Comparison of ENCODE assay signal across 10 cellular contexts in genomic region chr1:210239295-210240155, GRCh38. TPM values are rescaled to one million over a fixed set of nuclear protein-coding genes. Genes with fewer than 3 reads are reported as not detected.
DNase-seq lines count a peak whose midpoint lies in the region; ATAC-seq, FAIRE-seq and TF ChIP-seq lines count a peak whose summit lies in the region.
"Had no signal": no experiment of that assay in that cellular context is flagged by ENCODE, and none has a peak within 500 bp of the region (broad histone marks: within the 10 kb centered on the region; RNA-seq: fewer than 3 reads in every experiment).

No MANE protein-coding gene starts in this region.

- H2BK5ac ChIP-seq in IMR-90 (ENCODE audit: low read depth, low read length, poor library complexity, severe bottlenecking), result no peak overlapping the region

- H4K5ac ChIP-seq in IMR-90 (ENCODE audit: low read depth, low read length), result no peak overlapping the region

- intact Hi-C loops in IMR-90 (cut with micrococcal nuclease), result no loop called here

- H3K9me1 ChIP-seq in IMR-90 (ENCODE audit: insufficient read depth, low read length), result peaks cover 14% of the 10 kb centered on the region

- no peak overlapping the region for H3K18ac ChIP-seq in IMR-90 (ENCODE audit: low read depth, low read length)

- CTCF ChIA-PET in IMR-90 (lab: Yijun Ruan, JAX), result interaction anchor here (0.6 to 1.4 kb wide), 5 partner anchors 9 to 99 kb away, joined by 3 to 4 read pairs (median 3); no protein-coding TSS in a partner anchor

- H3K27ac ChIP-seq in IMR-90 (ENCODE audit: insufficient read depth, low read length), result no peak overlapping the region
- H3K27ac ChIP-seq: neutrophil had no signal

- H3K4me3 ChIP-seq in AG09309 (ENCODE audit: control insufficient read depth, low read depth, low read length) (no peak overlapping the region), IMR-90 (ENCODE audit: insufficient read depth, low read depth, low read length) (no peak overlapping the region), bronchial epithelial cell (ENCODE audit: low read depth, low read length) (no peak overlapping the region)

- in situ Hi-C loops in IMR-90 (cut with MboI; ENCODE audit: low sequenced_read_pairs), result no loop called here

- dilution Hi-C loops in IMR-90 (cut with HindIII; ENCODE audit: low sequenced_read_pairs, unreplicated experiment), result no loop called here

- no peak overlapping the region for H3K56ac ChIP-seq in IMR-90 (ENCODE audit: extremely low read depth, insufficient read depth, low read length)

- no peak for TF ChIP-seq POLR2A in IMR-90 (IDR thresholded peaks at IDR 0.05; ENCODE audit: low read depth, low read length)

- H2BK15ac ChIP-seq in IMR-90 (ENCODE audit: low read depth, low read length), result no peak overlapping the region

- no TSS peak for BruUV-seq in IMR-90 (replicated peaks; lab: Mats Ljungman, UMichigan)

- H3K79me1 ChIP-seq in IMR-90 (ENCODE audit: low read depth in 1 of 2, low read length in 2 of 2), result no peaks in the 10 kb centered on the region

- H3K14ac ChIP-seq in IMR-90 (replicated peaks; ENCODE audit: low read depth, low read length), result no peak overlapping the region

- no peak overlapping the region for H2AK5ac ChIP-seq in IMR-90 (ENCODE audit: low read depth, low read length)

- no peak overlapping the region for H2BK120ac ChIP-seq in IMR-90 (ENCODE audit: low read depth, low read length)

- H3K9ac ChIP-seq in IMR-90 (ENCODE audit: low read depth, low read length), result no peak overlapping the region

- no peak overlapping the region for H4K91ac ChIP-seq in IMR-90 (ENCODE audit: insufficient read depth, low read depth, low read length)

- no peak overlapping the region for H3K4ac ChIP-seq in IMR-90 (ENCODE audit: low read depth, low read length)

- peak; percentile 57 for DNase-seq in AG09309 (ENCODE audit: low read depth)
- DNase-seq in IMR-90, result peak; percentile 85
- DNase-seq in bronchial epithelial cell (ENCODE audit: low read depth), result peak; percentile 77
- peak; percentile 38 to 92 for DNase-seq in lung microvascular endothelial cell (ENCODE audit: low read depth in 2 of 2)
- DNase-seq in activated CD4-positive, alpha-beta T cell treated with anti-CD3 and anti-CD28 coated beads, Interleukin-2, amount 50 U/mL, for 1 hour, result no peak
- DNase-seq in cortex of kidney (lab: John Stamatoyannopoulos, UW), result no peak
- DNase-seq: activated CD4-positive, alpha-beta T cell treated with anti-CD3 and anti-CD28 coated beads for 4 hours had no signal

- H3K36me3 ChIP-seq in IMR-90 (ENCODE audit: control insufficient read depth, insufficient read depth, low read length), result no peaks in the 10 kb centered on the region
- no peaks in the 10 kb centered on the region for H3K36me3 ChIP-seq in bronchial epithelial cell (ENCODE audit: control insufficient read depth, insufficient read depth, low read length)
- H3K36me3 ChIP-seq: neutrophil had no signal

- H4K8ac ChIP-seq in IMR-90 (ENCODE audit: low read depth in 2 of 2, low read length in 2 of 2), result no peak overlapping the region

- peaks cover 5% of the 10 kb centered on the region for H3K4me1 ChIP-seq in IMR-90 (ENCODE audit: control insufficient read depth, insufficient read depth, low read length)

- POLR2A ChIA-PET in IMR-90 (lab: Charles Lee; ENCODE audit: unreplicated experiment), result no interaction called here

- no peak overlapping the region for H2BK20ac ChIP-seq in IMR-90 (ENCODE audit: low read depth, low read length)

- 8% methylated on average over 2 of the region's 7 CpGs; no CpG with 5 or more reads in 1 of the 2 experiments for WGBS in IMR-90 (ENCODE audit: extremely low coverage in 2 of 2, insufficient read length in 1 of 2), 2 experiments

- peak overlapping the region; percentile 35; the same call in 1 of the 2 replicates for H3K4me2 ChIP-seq in IMR-90 (ENCODE audit: low read depth, low read length)

- no peak overlapping the region for H3K23ac ChIP-seq in IMR-90 (ENCODE audit: low read depth, low read length)

- H2AK9ac ChIP-seq in IMR-90 (replicated peaks; ENCODE audit: low read depth, low read length, poor library complexity), result no peak overlapping the region

- TF ChIP-seq CTCF in AG09309 (IDR thresholded peaks at IDR 0.05; ENCODE audit: control insufficient read depth, insufficient read depth, low read depth, low read length, missing control alignments) (peak; percentile 70), IMR-90 (conservative IDR thresholded peaks at IDR 0.05; ENCODE audit: low read depth, low read length) (peak; percentile 50), bronchial epithelial cell (IDR thresholded peaks at IDR 0.05; ENCODE audit: insufficient read depth, low read length, severe bottlenecking) (peak; percentile 59)

- no peak overlapping the region for H2AFZ ChIP-seq in IMR-90 (replicated peaks; ENCODE audit: low read length, poor library complexity)

- FAIRE-seq in bronchial epithelial cell (lab: Jason Lieb, UNC), result no peak

- peak; percentile 32; the same call in 1 of the 2 replicates for TF ChIP-seq RAD21 in IMR-90 (IDR thresholded peaks at IDR 0.05; ENCODE audit: low read length)

- peak; percentile 92 for ATAC-seq in IMR-90 (ENCODE audit: low read depth)
- no peak for ATAC-seq in GM21526 (IDR thresholded peaks at IDR 0.05; ENCODE audit: low FRiP score, unreplicated experiment)
- no peak for ATAC-seq in HG02852 (IDR thresholded peaks at IDR 0.05; ENCODE audit: unreplicated experiment)

- no peaks in the 10 kb centered on the region for H3K9me3 ChIP-seq in IMR-90 (ENCODE audit: control insufficient read depth, insufficient read depth, low read length)
- H3K9me3 ChIP-seq: neutrophil had no signal

- peaks cover 27% of the 10 kb centered on the region for H3K27me3 ChIP-seq in IMR-90 (ENCODE audit: control insufficient read depth, insufficient read depth, low read length)
- H3K27me3 ChIP-seq in bronchial epithelial cell (ENCODE audit: control insufficient read depth, insufficient read depth, low read length), result no peaks in the 10 kb centered on the region

- H4K20me1 ChIP-seq in IMR-90 (ENCODE audit: insufficient read depth, low read length), result peaks cover 5% of the 10 kb centered on the region; the same call in 1 of the 2 replicates

TF ChIP-seq in IMR-90, 13 proteins besides CTCF, POLR2A, EP300 and RAD21:
- no peak for TF ChIP-seq RFX5 (IDR thresholded peaks at IDR 0.05; ENCODE audit: low read depth, low read length)
- peak; percentile 41; the same call in 1 of the 2 replicates for TF ChIP-seq FOS (IDR thresholded peaks at IDR 0.05; ENCODE audit: low read depth, low read length)
- TF ChIP-seq MAFK (IDR thresholded peaks at IDR 0.05; ENCODE audit: low read depth, low read length), result no peak
- no peak for TF ChIP-seq MAZ (IDR thresholded peaks at IDR 0.05; ENCODE audit: borderline replicate concordance, low read depth, low read length)
- peak; percentile 44 for TF ChIP-seq SMC3 (IDR thresholded peaks at IDR 0.05; ENCODE audit: low read depth, low read length)
- 0 out of 2 replicates have a peak, but pooled peaks have one; percentile 5 for TF ChIP-seq USF2 (IDR thresholded peaks at IDR 0.05; ENCODE audit: low read depth, low read length)

RNA-seq across cellular contexts. Expression of gene SERTAD4, which starts 6.9 kb away (rescaled TPM):
- under 0.01 TPM in 2 replicates for total RNA-seq in IMR-90 (2012; rRNA removed)
- polyA plus RNA-seq in IMR-90 (2012; rRNA removed), result 0.07 and 0.22 TPM in 2 replicates
- 0.01 and 0.04 TPM in 2 replicates for polyA plus RNA-seq in IMR-90 (2012; cell fraction: cytosol; rRNA removed)
- 0.03 and 0.11 TPM in 2 replicates for polyA plus RNA-seq in IMR-90 (2012; cell fraction: nucleus; rRNA removed; ENCODE audit: low replicate concordance)
- total RNA-seq in bronchial epithelial cell, result 0.26 and 0.64 TPM in 2 replicates
- total RNA-seq in lung microvascular endothelial cell, result under 0.01 and 0.22 TPM in 2 replicates

Comparison
In these comparisons a context has a peak if more than half of its experiments do, and no peak if none do; other contexts are left out.
1. DNase-seq: peak in AG09309 (single experiment), IMR-90 (single experiment), bronchial epithelial cell (single experiment) and lung microvascular endothelial cell (2 of 2); none in activated CD4-positive, alpha-beta T cell treated with anti-CD3 and anti-CD28 coated beads, Interleukin-2, amount 50 U/mL, for 1 hour (single experiment) and cortex of kidney (single experiment).
2. Peak in every context shown above with its lines, with median percentiles within 50 percentile points of each other: CTCF ChIP-seq.